Comparison of ENCODE assay signal across 9 cellular contexts in the genomic region with DNA sequence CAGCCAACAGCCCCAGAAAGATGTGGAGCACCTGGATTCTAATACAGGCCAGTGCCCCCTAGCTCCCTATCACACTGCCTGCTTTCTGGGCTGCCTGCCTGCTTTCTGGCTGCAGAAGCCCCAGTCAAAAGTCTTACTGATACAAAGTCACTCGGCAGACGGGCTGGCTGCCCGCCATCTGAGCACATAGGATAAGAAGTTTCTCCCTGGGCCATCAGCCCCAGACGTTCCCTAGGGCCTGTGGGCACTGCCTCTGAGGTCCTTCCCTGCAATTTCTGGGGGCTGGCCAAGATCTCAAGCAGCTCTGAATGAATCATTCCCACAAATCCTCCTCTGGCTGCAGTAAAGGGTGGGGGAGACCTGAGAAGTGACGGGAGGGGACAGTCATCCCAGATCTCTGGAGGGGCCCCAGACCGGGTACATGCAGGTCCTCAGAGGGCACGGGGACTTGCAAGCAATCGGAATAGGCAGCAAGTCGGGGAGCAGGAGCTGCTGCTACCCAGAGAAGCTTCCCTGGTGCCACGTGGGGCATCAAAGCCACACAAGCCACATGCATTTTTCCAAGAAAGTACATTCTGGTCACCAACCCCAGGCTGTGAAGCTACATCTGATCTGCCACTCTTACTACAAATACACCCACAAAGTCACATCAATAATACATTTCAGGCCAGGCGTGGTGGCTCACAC. TPM values are rescaled to one million over a fixed set of nuclear protein-coding genes. Genes with fewer than 3 reads are reported as not detected.
A peak's percentile ranks its signal among the peaks of the same experiment; 100 is the strongest.
DNase-seq lines count a peak whose midpoint lies in the region; ATAC-seq and FAIRE-seq lines count a peak whose summit lies in the region.
"Had no signal": no experiment of that assay in that cellular context is flagged by ENCODE, and none has a peak within 500 bp of the region (broad histone marks: within the 10 kb centered on the region; RNA-seq: fewer than 3 reads in every experiment).

No MANE protein-coding gene starts in this region.

- peak; percentile 96 for FAIRE-seq in urothelium cell line (lab: Jason Lieb, UNC)

- peaks cover 3% of the 10 kb centered on the region for H3K27me3 Mint-ChIP-seq in activated naive CD4-positive, alpha-beta T cell treated with anti-CD3 and anti-CD28 coated beads, Interleukin-2, amount 10 ng/mL, durations not matched to agents 7 days and 5 days
- H3K27me3 Mint-ChIP-seq in activated naive CD8-positive, alpha-beta T cell, result no peaks in the 10 kb centered on the region
- H3K27me3 Mint-ChIP-seq in immature natural killer cell (ENCODE audit: low read depth in 3 of 3), result peaks cover 0 to 8% (median 6%) of the 10 kb centered on the region in 3 donors

- ATAC-seq in GM21447 (IDR thresholded peaks at IDR 0.05; ENCODE audit: unreplicated experiment) (no peak), GM19452 (IDR thresholded peaks at IDR 0.05; ENCODE audit: unreplicated experiment) (no peak), GM19023 (IDR thresholded peaks at IDR 0.05; ENCODE audit: unreplicated experiment) (no peak)

- H3K9me3 Mint-ChIP-seq in activated naive CD4-positive, alpha-beta T cell treated with anti-CD3 and anti-CD28 coated beads, Interleukin-2, amount 10 ng/mL, durations not matched to agents 7 days and 5 days, result no peaks in the 10 kb centered on the region
- no peaks in the 10 kb centered on the region for H3K9me3 Mint-ChIP-seq in activated naive CD8-positive, alpha-beta T cell (ENCODE audit: low read depth)
- no peaks in the 10 kb centered on the region for H3K9me3 Mint-ChIP-seq in immature natural killer cell

- CTCF ChIA-PET in activated naive CD4-positive, alpha-beta T cell treated with anti-CD3 and anti-CD28 coated beads, Interleukin-2, amount 10 ng/mL, durations not matched to agents 7 days and 5 days (lab: Charles Lee), result no interaction called here

- H3K27ac Mint-ChIP-seq in activated naive CD4-positive, alpha-beta T cell treated with anti-CD3 and anti-CD28 coated beads, Interleukin-2, amount 10 ng/mL, durations not matched to agents 7 days and 5 days, result peak overlapping the region; percentile 11
- H3K27ac Mint-ChIP-seq in activated naive CD8-positive, alpha-beta T cell, result peak overlapping the region; percentile 81
- peak overlapping the region; percentile 92 to 97 (median 95) for H3K27ac Mint-ChIP-seq in immature natural killer cell

- no peak for DNase-seq in activated naive CD4-positive, alpha-beta T cell treated with anti-CD3 and anti-CD28 coated beads, Interleukin-2, amount 10 ng/mL, durations not matched to agents 7 days and 5 days
- no peak for DNase-seq in activated naive CD4-positive, alpha-beta T cell treated with anti-CD3 and anti-CD28 coated beads, Interleukin-2, amount 50 U/mL, for 16 hours
- DNase-seq in immature natural killer cell (no peak), urothelium cell line (ENCODE audit: low spot score) (peak; percentile 94)
- DNase-seq: KG1 had no signal

- peaks cover 78% of the 10 kb centered on the region for H3K4me1 Mint-ChIP-seq in activated naive CD4-positive, alpha-beta T cell treated with anti-CD3 and anti-CD28 coated beads, Interleukin-2, amount 10 ng/mL, durations not matched to agents 7 days and 5 days
- peaks cover 70% of the 10 kb centered on the region for H3K4me1 Mint-ChIP-seq in activated naive CD8-positive, alpha-beta T cell (ENCODE audit: low read depth)
- peaks cover 87 to 90% of the 10 kb centered on the region in 2 donors for H3K4me1 Mint-ChIP-seq in immature natural killer cell

- peaks cover 41% of the 10 kb centered on the region for H3K36me3 Mint-ChIP-seq in activated naive CD4-positive, alpha-beta T cell treated with anti-CD3 and anti-CD28 coated beads, Interleukin-2, amount 10 ng/mL, durations not matched to agents 7 days and 5 days
- H3K36me3 Mint-ChIP-seq in activated naive CD8-positive, alpha-beta T cell, result peaks cover 3% of the 10 kb centered on the region
- H3K36me3 Mint-ChIP-seq in immature natural killer cell, result peaks cover 18 to 30% (median 23%) of the 10 kb centered on the region in 3 donors

- no peak overlapping the region for H3K4me3 Mint-ChIP-seq in activated naive CD4-positive, alpha-beta T cell treated with anti-CD3 and anti-CD28 coated beads, Interleukin-2, amount 10 ng/mL, durations not matched to agents 7 days and 5 days
- peak overlapping the region; percentile 49 for H3K4me3 Mint-ChIP-seq in activated naive CD8-positive, alpha-beta T cell
- H3K4me3 Mint-ChIP-seq in immature natural killer cell, result peak overlapping the region; percentile 82 to 91 (median 87)

RNA-seq across cellular contexts. Expression of a gene that starts 4.7 kb away (rescaled TPM):
- 100 to 1,000 TPM; 352 to 519 (median 512) TPM for polyA plus RNA-seq in immature natural killer cell

RNA-seq across cellular contexts. Expression of a gene that starts 32.6 kb away (rescaled TPM):
- polyA plus RNA-seq in immature natural killer cell, result not detected

RNA-seq across cellular contexts. Expression of a gene that starts 36.5 kb away (rescaled TPM):
- polyA plus RNA-seq in immature natural killer cell, result under 1 TPM in 2 of 3 donors, not detected in 1; 0.46 to 0.95 TPM

Comparison
In these comparisons a context has a peak if more than half of its experiments do, and no peak if none do; other contexts are left out.
1. H3K27ac Mint-ChIP-seq: peak in every context shown above with its lines; median percentile 95 in immature natural killer cell; 81 in activated naive CD8-positive, alpha-beta T cell; 11 in activated naive CD4-positive, alpha-beta T cell treated with anti-CD3 and anti-CD28 coated beads, Interleukin-2, amount 10 ng/mL, durations not matched to agents 7 days and 5 days.